8 cellular contexts compared by ENCODE assay signal in genomic region chr2:181573140-181573736, GRCh38.
DNase-seq lines count a peak whose midpoint lies in the region; ATAC-seq and TF ChIP-seq lines count a peak whose summit lies in the region.

No MANE protein-coding gene starts in this region.

- H3K4me3 ChIP-seq in SK-N-SH (ENCODE audit: low read depth in 2 of 2, low read length in 1 of 2): no peak overlapping the region; a peak in 1 of 4 replicates

- no peak overlapping the region for H3K9ac ChIP-seq in SK-N-SH

- no peaks in the 10 kb centered on the region for H3K36me3 ChIP-seq in SK-N-SH (replicated peaks in 1 of 2; ENCODE audit: control insufficient read depth in 1 of 2, insufficient read depth in 2 of 2, low read length in 1 of 2)

- TF ChIP-seq CTCF in CD14-positive monocyte (IDR thresholded peaks at IDR 0.05): peak; percentile 32
- peak; percentile 73 for TF ChIP-seq CTCF in SK-N-SH (IDR thresholded peaks at IDR 0.05)

- no peaks in the 10 kb centered on the region for H3K9me2 ChIP-seq in SK-N-SH

- ATAC-seq in GM21447 (IDR thresholded peaks at IDR 0.05; ENCODE audit: unreplicated experiment) (no peak), HG02870 (IDR thresholded peaks at IDR 0.05; ENCODE audit: unreplicated experiment) (no peak)

- no peaks in the 10 kb centered on the region for H3K27me3 Mint-ChIP-seq in CD14-positive monocyte (ENCODE audit: low read depth in 3 of 3)
- peaks cover 4% of the 10 kb centered on the region for H3K27me3 Mint-ChIP-seq in activated naive CD4-positive, alpha-beta T cell treated with anti-CD3 and anti-CD28 coated beads for 36 hours (ENCODE audit: low read depth)

- DNase-seq in CD14-positive monocyte (ENCODE audit: low spot score): no peak
- DNase-seq in HT1080 (ENCODE audit: low read depth): peak; percentile 28
- DNase-seq in SK-N-SH: peak; percentile 26
- peak; percentile 22 for DNase-seq in iPS-NIHi7 (ENCODE audit: extremely low spot score)
- DNase-seq in activated naive CD4-positive, alpha-beta T cell treated with anti-CD3 and anti-CD28 coated beads for 36 hours: no peak
- no peak for DNase-seq in activated CD4-positive, alpha-beta T cell treated with anti-CD3 and anti-CD28 coated beads for 1 hour

- CTCF ChIA-PET in SK-N-SH (lab: Yijun Ruan, JAX): interaction anchor here (0.6 to 7.3 kb wide), 51 partner anchors 9 to 1452 kb away, joined by 3 to 213 read pairs (median 5); partner anchors contain the start of gene ITPRID2
- CTCF ChIA-PET in activated naive CD4-positive, alpha-beta T cell treated with anti-CD3 and anti-CD28 coated beads for 36 hours (lab: Charles Lee): interaction anchor here (0.5 to 3.8 kb wide), 9 partner anchors 9 to 1319 kb away, joined by 3 to 46 read pairs (median 4); no protein-coding TSS in a partner anchor

- no peaks in the 10 kb centered on the region for H3K9me3 Mint-ChIP-seq in CD14-positive monocyte
- no peaks in the 10 kb centered on the region for H3K9me3 Mint-ChIP-seq in activated naive CD4-positive, alpha-beta T cell treated with anti-CD3 and anti-CD28 coated beads for 36 hours

- H3K4me2 ChIP-seq in SK-N-SH: no peak overlapping the region

- H3K27ac Mint-ChIP-seq in CD14-positive monocyte: no peak overlapping the region
- H3K27ac Mint-ChIP-seq in activated naive CD4-positive, alpha-beta T cell treated with anti-CD3 and anti-CD28 coated beads for 36 hours: no peak overlapping the region

- TF ChIP-seq EP300 in SK-N-SH (IDR thresholded peaks at IDR 0.05; ENCODE audit: borderline replicate concordance in 1 of 2, low read depth in 1 of 2, low read length in 1 of 2): no peak

- no peaks in the 10 kb centered on the region for H3K79me2 ChIP-seq in SK-N-SH (ENCODE audit: insufficient read depth)

- no peak overlapping the region for H3K4me3 Mint-ChIP-seq in CD14-positive monocyte
- H3K4me3 Mint-ChIP-seq in activated naive CD4-positive, alpha-beta T cell treated with anti-CD3 and anti-CD28 coated beads for 36 hours: no peak overlapping the region

- TF ChIP-seq RAD21 in SK-N-SH (IDR thresholded peaks at IDR 0.05; ENCODE audit: low read length): peak; percentile 86

- no peaks in the 10 kb centered on the region for H3K9me3 ChIP-seq in SK-N-SH

- no peaks in the 10 kb centered on the region for H4K20me1 ChIP-seq in SK-N-SH (ENCODE audit: insufficient read depth)

- no peaks in the 10 kb centered on the region for H3F3A ChIP-seq in SK-N-SH (replicated peaks; ENCODE audit: insufficient read depth)

- peaks cover 5% of the 10 kb centered on the region for H3K4me1 Mint-ChIP-seq in CD14-positive monocyte
- no peaks in the 10 kb centered on the region for H3K4me1 Mint-ChIP-seq in activated naive CD4-positive, alpha-beta T cell treated with anti-CD3 and anti-CD28 coated beads for 36 hours (ENCODE audit: low read depth)

- intact Hi-C loops in CD14-positive monocyte (cut with micrococcal nuclease): loop anchor here (10.0 kb wide), 1 partner anchor 142 kb away; no protein-coding TSS in a partner anchor
- intact Hi-C loops in activated naive CD4-positive, alpha-beta T cell treated with anti-CD3 and anti-CD28 coated beads for 36 hours (cut with micrococcal nuclease): loop anchor here (1.0 to 5.0 kb wide), 3 partner anchors 142 to 496 kb away; no protein-coding TSS in a partner anchor

- POLR2A ChIA-PET in SK-N-SH (lab: Yijun Ruan, JAX): no interaction called here

- no peak overlapping the region for H2AFZ ChIP-seq in SK-N-SH (ENCODE audit: low read depth)

- H3K36me3 Mint-ChIP-seq in CD14-positive monocyte: no peaks in the 10 kb centered on the region
- no peaks in the 10 kb centered on the region for H3K36me3 Mint-ChIP-seq in activated naive CD4-positive, alpha-beta T cell treated with anti-CD3 and anti-CD28 coated beads for 36 hours (ENCODE audit: low read depth)

- H3K27me3 ChIP-seq in SK-N-SH (ENCODE audit: insufficient read depth): no peaks in the 10 kb centered on the region

- no peak overlapping the region for H3K27ac ChIP-seq in SK-N-SH (ENCODE audit: low read depth in 2 of 2, low read length in 1 of 2)

- 30% methylated on average over 4 of the region's 4 CpGs for WGBS in SK-N-SH (ENCODE audit: low lambda C conversion rate)

- peaks cover 0 to 3% of the 10 kb centered on the region in 2 experiments; a peak in 1 of 4 replicates for H3K4me1 ChIP-seq in SK-N-SH (ENCODE audit: control insufficient read depth in 1 of 2, insufficient read depth in 2 of 2, low read depth in 1 of 2, low read length in 1 of 2)

TF ChIP-seq in SK-N-SH, 30 proteins besides CTCF, POLR2A, EP300 and RAD21:
- TF ChIP-seq MAX (IDR thresholded peaks at IDR 0.05; ENCODE audit: low read depth) (no peak), POLR2AphosphoS5 (IDR thresholded peaks at IDR 0.05; ENCODE audit: low read depth, low read length) (no peak), TCF12 (IDR thresholded peaks at IDR 0.05) (no peak), SMC3 (IDR thresholded peaks at IDR 0.05; ENCODE audit: low read depth, low read length) (peak; percentile 77), EZH2phosphoT487 (IDR thresholded peaks at IDR 0.05; ENCODE audit: borderline replicate concordance, low read depth) (no peak)
- TF ChIP-seq, protein P1, sequence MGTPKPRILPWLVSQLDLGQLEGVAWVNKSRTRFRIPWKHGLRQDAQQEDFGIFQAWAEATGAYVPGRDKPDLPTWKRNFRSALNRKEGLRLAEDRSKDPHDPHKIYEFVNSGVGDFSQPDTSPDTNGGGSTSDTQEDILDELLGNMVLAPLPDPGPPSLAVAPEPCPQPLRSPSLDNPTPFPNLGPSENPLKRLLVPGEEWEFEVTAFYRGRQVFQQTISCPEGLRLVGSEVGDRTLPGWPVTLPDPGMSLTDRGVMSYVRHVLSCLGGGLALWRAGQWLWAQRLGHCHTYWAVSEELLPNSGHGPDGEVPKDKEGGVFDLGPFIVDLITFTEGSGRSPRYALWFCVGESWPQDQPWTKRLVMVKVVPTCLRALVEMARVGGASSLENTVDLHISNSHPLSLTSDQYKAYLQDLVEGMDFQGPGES (IDR thresholded peaks at IDR 0.05; ENCODE audit: low read depth, low read length): no peak

Comparison
In these comparisons a context has a peak if more than half of its experiments do, and no peak if none do; other contexts are left out.
1. DNase-seq: peak in HT1080 (single experiment), SK-N-SH (single experiment) and iPS-NIHi7 (single experiment); none in CD14-positive monocyte (single experiment), activated naive CD4-positive, alpha-beta T cell treated with anti-CD3 and anti-CD28 coated beads for 36 hours (single experiment) and activated CD4-positive, alpha-beta T cell treated with anti-CD3 and anti-CD28 coated beads for 1 hour (single experiment).